Comparison of ENCODE assay signal across 9 cellular contexts in genomic region chr3:184184546-184185234, GRCh38. TPM values are rescaled to one million over a fixed set of nuclear protein-coding genes. Genes with fewer than 3 reads are reported as not detected.
A peak's percentile ranks its signal among the peaks of the same experiment; 100 is the strongest.
DNase-seq lines count a peak whose midpoint lies in the region; ATAC-seq and TF ChIP-seq lines count a peak whose summit lies in the region.
"Had no signal": no experiment of that assay in that cellular context is flagged by ENCODE, and none has a peak within 500 bp of the region (broad histone marks: within the 10 kb centered on the region; RNA-seq: fewer than 3 reads in every experiment).

No MANE protein-coding gene starts in this region.

- peak overlapping the region; percentile 97 for H3K4me3 Mint-ChIP-seq in T-helper 2 cell treated with Interferon-gamma antibody and Interleukin-4, amounts not matched to agents 5 μg/mL and 100 μg/mL, for 36 hours

- peak overlapping the region; percentile 50 for H3K9ac ChIP-seq in smooth muscle cell (ENCODE audit: low read depth)

- H3K36me3 Mint-ChIP-seq in T-helper 2 cell treated with Interferon-gamma antibody and Interleukin-4, amounts not matched to agents 5 μg/mL and 100 μg/mL, for 36 hours (ENCODE audit: low read depth) = peaks cover 55% of the 10 kb centered on the region

- peak overlapping the region; percentile 100 for H3K4me2 ChIP-seq in smooth muscle cell

- peaks cover 65% of the 10 kb centered on the region for H3K79me2 ChIP-seq in smooth muscle cell (ENCODE audit: low read depth)

- H3K4me3 ChIP-seq in RWPE2 (ENCODE audit: severe bottlenecking) (no peak overlapping the region), smooth muscle cell (peak overlapping the region; percentile 32)

- DNase-seq in T-helper 2 cell treated with Interferon-gamma antibody and Interleukin-4, amounts not matched to agents 5 μg/mL and 100 μg/mL, for 36 hours (ENCODE audit: low spot score) = no peak
- DNase-seq in T-helper 2 cell (no peak), RWPE2 (ENCODE audit: low spot score) (no peak), epithelial cell of prostate (ENCODE audit: low read depth, low spot score) (no peak), smooth muscle cell (lab: John Stamatoyannopoulos, UW; ENCODE audit: unreplicated experiment) (no peak), hepatic stellate cell (ENCODE audit: low spot score) (no peak), NCI-H748 treated with DMSO at 0.1 percent for 48 hours (lab: John Stamatoyannopoulos, UW) (no peak)

- H3K27ac Mint-ChIP-seq in T-helper 2 cell treated with Interferon-gamma antibody and Interleukin-4, amounts not matched to agents 5 μg/mL and 100 μg/mL, for 36 hours = peak overlapping the region; percentile 81

- H3K36me3 ChIP-seq in RWPE2 (ENCODE audit: low read depth) = peaks cover 72% of the 10 kb centered on the region
- H3K36me3 ChIP-seq in smooth muscle cell (ENCODE audit: low read depth) = peaks cover 18% of the 10 kb centered on the region

- WGBS in smooth muscle cell (ENCODE audit: low lambda C conversion rate) = 95% methylated on average over 18 of the region's 18 CpGs

- H2AFZ ChIP-seq in smooth muscle cell (ENCODE audit: low read depth) = no peak overlapping the region

- H4K20me1 ChIP-seq in smooth muscle cell (ENCODE audit: low read depth) = peaks cover 69% of the 10 kb centered on the region

- no peaks in the 10 kb centered on the region for H3K27me3 Mint-ChIP-seq in T-helper 2 cell treated with Interferon-gamma antibody and Interleukin-4, amounts not matched to agents 5 μg/mL and 100 μg/mL, for 36 hours (ENCODE audit: low read depth)

- ATAC-seq in RWPE2 (ENCODE audit: low read depth) = no peak
- no peak for ATAC-seq in GM21529 (IDR thresholded peaks at IDR 0.05; ENCODE audit: unreplicated experiment)

- H3K27ac ChIP-seq in RWPE2 (ENCODE audit: poor library complexity, severe bottlenecking) (peak overlapping the region; percentile 61), epithelial cell of prostate (peak overlapping the region; percentile 70), smooth muscle cell (ENCODE audit: low read depth) (peak overlapping the region; percentile 89)

- H3K4me1 Mint-ChIP-seq in T-helper 2 cell treated with Interferon-gamma antibody and Interleukin-4, amounts not matched to agents 5 μg/mL and 100 μg/mL, for 36 hours (ENCODE audit: low read depth) = peaks cover 19% of the 10 kb centered on the region

- H3K27me3 ChIP-seq in RWPE2 (ENCODE audit: insufficient read depth, poor library complexity, severe bottlenecking) (no peaks in the 10 kb centered on the region), smooth muscle cell (ENCODE audit: low read depth) (no peaks in the 10 kb centered on the region)

- H3K9me3 ChIP-seq in RWPE2 (ENCODE audit: severe bottlenecking) = no peaks in the 10 kb centered on the region
- H3K9me3 ChIP-seq in smooth muscle cell (replicated peaks; ENCODE audit: low read depth) = no peaks in the 10 kb centered on the region

- H3K9me3 Mint-ChIP-seq in T-helper 2 cell treated with Interferon-gamma antibody and Interleukin-4, amounts not matched to agents 5 μg/mL and 100 μg/mL, for 36 hours = no peaks in the 10 kb centered on the region

- peaks cover 49% of the 10 kb centered on the region for H3F3A ChIP-seq in smooth muscle cell (ENCODE audit: low read depth)

- TF ChIP-seq CTCF in RWPE2 (IDR thresholded peaks at IDR 0.05; ENCODE audit: poor library complexity, severe bottlenecking) = no peak
- no peak for TF ChIP-seq CTCF in smooth muscle cell (IDR thresholded peaks at IDR 0.05; ENCODE audit: borderline replicate concordance, insufficient read depth, poor library complexity, severe bottlenecking)

- peaks cover 3% of the 10 kb centered on the region for H3K4me1 ChIP-seq in RWPE2 (ENCODE audit: insufficient read depth, poor library complexity, severe bottlenecking)
- peaks cover 12% of the 10 kb centered on the region for H3K4me1 ChIP-seq in smooth muscle cell (ENCODE audit: low read depth)

RNA-seq across cellular contexts. Expression of gene ABCF3, which starts 1.3 kb away (rescaled TPM):
- 34.6 and 40.4 TPM in 2 replicates for total RNA-seq in smooth muscle cell
- polyA plus RNA-seq in smooth muscle cell = 46.3 and 69.1 TPM in 2 replicates

RNA-seq across cellular contexts. Expression of gene AP2M1, which starts 10.0 kb away (rescaled TPM):
- 444 and 464 TPM in 2 replicates for total RNA-seq in smooth muscle cell
- polyA plus RNA-seq in smooth muscle cell = 772 and 784 TPM in 2 replicates

RNA-seq across cellular contexts. Expression of gene DVL3, which starts 29.5 kb away (rescaled TPM):
- 40.2 and 42.5 TPM in 2 replicates for total RNA-seq in smooth muscle cell
- 87.7 and 122 TPM in 2 replicates for polyA plus RNA-seq in smooth muscle cell

RNA-seq across cellular contexts. Expression of gene VWA5B2, which starts 44.7 kb away (rescaled TPM):
- not detected in 2 replicates for total RNA-seq in smooth muscle cell
- polyA plus RNA-seq in smooth muscle cell = 0.70 TPM in 1 of 2 replicates, not detected in the other
- polyA plus RNA-seq: AG04450 had no signal

RNA-seq across cellular contexts. Expression of gene EIF2B5, which starts 49.5 kb away (rescaled TPM):
- 23.5 and 25.3 TPM in 2 replicates for total RNA-seq in smooth muscle cell
- 32.3 and 50.4 TPM in 2 replicates for polyA plus RNA-seq in smooth muscle cell
